In the genomic region with DNA sequence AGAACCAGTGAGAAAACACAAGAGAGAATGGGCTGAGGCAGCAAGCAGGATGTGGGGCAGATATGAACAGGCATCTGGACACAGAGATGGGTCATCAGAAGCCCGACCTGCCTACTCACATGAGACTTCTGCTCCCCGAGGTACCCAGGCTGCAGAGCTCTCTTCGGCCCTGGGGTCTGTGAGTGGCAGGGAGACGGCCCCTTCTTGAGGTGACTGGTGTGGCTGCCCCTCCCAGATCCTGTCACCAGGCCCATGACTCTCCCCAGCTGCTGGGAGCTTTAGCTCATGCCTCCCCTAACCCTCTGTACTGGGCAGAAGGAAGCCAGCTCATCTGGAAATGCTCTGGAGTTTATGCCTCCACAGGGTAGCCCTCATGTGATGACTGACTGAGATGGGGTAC, we compare ENCODE assay signal across 8 cellular contexts.
"Had no signal": no experiment of that assay in that cellular context is flagged by ENCODE, and none has a peak within 500 bp of the region (broad histone marks: within the 10 kb centered on the region; RNA-seq: fewer than 3 reads in every experiment).

No MANE protein-coding gene starts in this region.

- H3K4me1 Mint-ChIP-seq: naive thymus-derived CD4-positive, alpha-beta T cell had no signal

- H3K9me3 Mint-ChIP-seq: naive thymus-derived CD4-positive, alpha-beta T cell; neural progenitor cell had no signal

- H3K36me3 Mint-ChIP-seq: naive thymus-derived CD4-positive, alpha-beta T cell; neural progenitor cell had no signal

- H3K4me3 Mint-ChIP-seq: naive thymus-derived CD4-positive, alpha-beta T cell; neural progenitor cell had no signal

- H3K27ac Mint-ChIP-seq: naive thymus-derived CD4-positive, alpha-beta T cell; neural progenitor cell had no signal

- DNase-seq: effector memory CD4-positive, alpha-beta T cell; mammary epithelial cell; naive thymus-derived CD4-positive, alpha-beta T cell; occipital lobe; stimulated activated CD4-positive, alpha-beta T cell treated with anti-CD3 and anti-CD28 coated beads, Interleukin-2, amount 100 ng/mL, for 48 hours; stimulated activated naive CD4-positive, alpha-beta T cell treated with Interleukin-2 at 50 U/mL for 16 hours; trophoblast cell had no signal
